In genomic region chr7:94417261-94417660, GRCh38 we compare ENCODE assay signal across 25 cellular contexts. TPM values are rescaled to one million over a fixed set of nuclear protein-coding genes. Genes with fewer than 3 reads are reported as not detected.
DNase-seq lines count a peak whose midpoint lies in the region; TF ChIP-seq lines count a peak whose summit lies in the region.
"Had no signal": no experiment of that assay in that cellular context is flagged by ENCODE, and none has a peak within 500 bp of the region (broad histone marks: within the 10 kb centered on the region; RNA-seq: fewer than 3 reads in every experiment).

No MANE protein-coding gene starts in this region.

- H3K27ac ChIP-seq in ascending aorta (peak overlapping the region; percentile 28 to 79), muscle layer of duodenum (ENCODE audit: low read length) (peak overlapping the region; percentile 10), vagina (peak overlapping the region; percentile 95)
- H3K27ac ChIP-seq in CD8-positive, alpha-beta memory T cell (ENCODE audit: low read depth, low read length): no peak overlapping the region
- H3K27ac ChIP-seq: dorsolateral prefrontal cortex, VCaP had no signal

- DNase-seq in DMS79 treated with DMSO at 0.1 percent for 48 hours (lab: John Stamatoyannopoulos, UW): peak; percentile 18
- DNase-seq in DMS79 (lab: John Stamatoyannopoulos, UW): no peak
- no peak for DNase-seq in ascending aorta (ENCODE audit: low spot score in 2 of 2)
- no peak for DNase-seq in vagina (ENCODE audit: extremely low spot score in 2 of 2)
- DNase-seq in CD8-positive, alpha-beta memory T cell: no peak
- DNase-seq in NCI-H446 (lab: John Stamatoyannopoulos, UW): no peak
- DNase-seq in activated naive CD4-positive, alpha-beta T cell treated with anti-CD3 and anti-CD28 coated beads for 36 hours: no peak
- DNase-seq: activated CD4-positive, alpha-beta T cell treated with anti-CD3 and anti-CD28 coated beads, Interleukin-2, amount 50 U/mL, for 48 hours; C1 segment of cervical spinal cord; dorsolateral prefrontal cortex; heart left ventricle; naive thymus-derived CD8-positive, alpha-beta T cell; NCI-H1436; OCI-M1; SIG-M5; small intestine; stimulated activated CD4-positive, alpha-beta T cell treated with anti-CD3 and anti-CD28 coated beads, Interleukin-4, amount 100 ng/mL, for 24 hours; substantia nigra; T-helper 17 cell had no signal

- POLR2A ChIA-PET in CD8-positive, alpha-beta memory T cell (lab: Charles Lee): no interaction called here

- H3K36me3 Mint-ChIP-seq in CD8-positive, alpha-beta memory T cell: peaks cover 0 to 2% (median 0%) of the 10 kb centered on the region in 3 donors
- no peaks in the 10 kb centered on the region for H3K36me3 Mint-ChIP-seq in activated naive CD4-positive, alpha-beta T cell treated with anti-CD3 and anti-CD28 coated beads for 36 hours (ENCODE audit: low read depth)
- H3K36me3 Mint-ChIP-seq: activated naive CD4-positive, alpha-beta T cell treated with anti-CD3 and anti-CD28 coated beads, Interleukin-2, amount 50 U/mL, for 24 hours; naive thymus-derived CD8-positive, alpha-beta T cell had no signal

- TF ChIP-seq CTCF in ascending aorta (IDR thresholded peaks at IDR 0.05) (no peak), vagina (IDR thresholded peaks at IDR 0.05) (no peak)

- H3K36me3 ChIP-seq in ascending aorta (peaks cover 84 to 97% of the 10 kb centered on the region in 2 donors), muscle layer of duodenum (ENCODE audit: control insufficient read depth in 1 of 2, insufficient read depth in 2 of 2, low read length in 2 of 2) (peaks cover 46 to 83% of the 10 kb centered on the region in 2 donors), vagina (peaks cover 0 to 52% of the 10 kb centered on the region in 2 donors)
- H3K36me3 ChIP-seq in CD8-positive, alpha-beta memory T cell (ENCODE audit: insufficient read depth, low read length): no peaks in the 10 kb centered on the region

- no peaks in the 10 kb centered on the region for H3K9me3 Mint-ChIP-seq in CD8-positive, alpha-beta memory T cell
- H3K9me3 Mint-ChIP-seq in activated naive CD4-positive, alpha-beta T cell treated with anti-CD3 and anti-CD28 coated beads for 36 hours: no peaks in the 10 kb centered on the region
- H3K9me3 Mint-ChIP-seq: activated naive CD4-positive, alpha-beta T cell treated with anti-CD3 and anti-CD28 coated beads, Interleukin-2, amount 50 U/mL, for 24 hours; GM23338; naive thymus-derived CD8-positive, alpha-beta T cell had no signal

- no peak overlapping the region for H3K4me3 ChIP-seq in ascending aorta
- no peak overlapping the region for H3K4me3 ChIP-seq in muscle layer of duodenum (ENCODE audit: low read depth in 1 of 2, low read length in 2 of 2)
- H3K4me3 ChIP-seq in vagina: no peak overlapping the region
- no peak overlapping the region for H3K4me3 ChIP-seq in CD8-positive, alpha-beta memory T cell (ENCODE audit: low read length)
- H3K4me3 ChIP-seq: dorsolateral prefrontal cortex, GM23338, heart left ventricle, lung had no signal

- no peaks in the 10 kb centered on the region for H3K4me1 Mint-ChIP-seq in CD8-positive, alpha-beta memory T cell
- H3K4me1 Mint-ChIP-seq in activated naive CD4-positive, alpha-beta T cell treated with anti-CD3 and anti-CD28 coated beads for 36 hours (ENCODE audit: low read depth): no peaks in the 10 kb centered on the region
- H3K4me1 Mint-ChIP-seq: activated naive CD4-positive, alpha-beta T cell treated with anti-CD3 and anti-CD28 coated beads, Interleukin-2, amount 50 U/mL, for 24 hours; naive thymus-derived CD8-positive, alpha-beta T cell had no signal

- H3K27me3 Mint-ChIP-seq in CD8-positive, alpha-beta memory T cell: peaks cover 5 to 16% of the 10 kb centered on the region in 2 donors
- H3K27me3 Mint-ChIP-seq in activated naive CD4-positive, alpha-beta T cell treated with anti-CD3 and anti-CD28 coated beads for 36 hours (ENCODE audit: low read depth): peaks cover 10% of the 10 kb centered on the region
- H3K27me3 Mint-ChIP-seq: progenitor cell of endocrine pancreas had no signal

- no peaks in the 10 kb centered on the region for H3K9me3 ChIP-seq in ascending aorta
- H3K9me3 ChIP-seq in muscle layer of duodenum (ENCODE audit: control insufficient read depth in 1 of 2, low read length in 2 of 2): no peaks in the 10 kb centered on the region
- H3K9me3 ChIP-seq in vagina: no peaks in the 10 kb centered on the region
- H3K9me3 ChIP-seq in CD8-positive, alpha-beta memory T cell (ENCODE audit: low read length): no peaks in the 10 kb centered on the region
- H3K9me3 ChIP-seq: heart left ventricle had no signal

- intact Hi-C loops in ascending aorta (cut with DNase I): no loop called here
- intact Hi-C loops in vagina (cut with DNase I): no loop called here
- intact Hi-C loops in activated naive CD4-positive, alpha-beta T cell treated with anti-CD3 and anti-CD28 coated beads for 36 hours (cut with micrococcal nuclease): no loop called here

- CTCF ChIA-PET in CD8-positive, alpha-beta memory T cell (lab: Charles Lee): no interaction called here
- CTCF ChIA-PET in activated naive CD4-positive, alpha-beta T cell treated with anti-CD3 and anti-CD28 coated beads for 36 hours (lab: Charles Lee): no interaction called here

- H3K27me3 ChIP-seq in ascending aorta: no peaks in the 10 kb centered on the region
- no peaks in the 10 kb centered on the region for H3K27me3 ChIP-seq in muscle layer of duodenum (ENCODE audit: low read depth, low read length)
- no peaks in the 10 kb centered on the region for H3K27me3 ChIP-seq in vagina
- no peaks in the 10 kb centered on the region for H3K27me3 ChIP-seq in CD8-positive, alpha-beta memory T cell (ENCODE audit: insufficient read depth, low read length, poor library complexity, severe bottlenecking)
- H3K27me3 ChIP-seq: dorsolateral prefrontal cortex, heart left ventricle had no signal

- H3K27ac Mint-ChIP-seq in CD8-positive, alpha-beta memory T cell: no peak overlapping the region
- H3K27ac Mint-ChIP-seq in activated naive CD4-positive, alpha-beta T cell treated with anti-CD3 and anti-CD28 coated beads for 36 hours: no peak overlapping the region
- H3K27ac Mint-ChIP-seq: activated naive CD4-positive, alpha-beta T cell treated with anti-CD3 and anti-CD28 coated beads, Interleukin-2, amount 50 U/mL, for 24 hours; GM23338; naive thymus-derived CD8-positive, alpha-beta T cell; progenitor cell of endocrine pancreas; T-helper 17 cell had no signal

- H3K4me1 ChIP-seq in ascending aorta (peaks cover 2 to 11% of the 10 kb centered on the region in 2 donors), muscle layer of duodenum (ENCODE audit: control insufficient read depth in 1 of 2, insufficient read depth in 2 of 2, low read length in 2 of 2) (no peaks in the 10 kb centered on the region), vagina (peaks cover 46% of the 10 kb centered on the region)
- H3K4me1 ChIP-seq in CD8-positive, alpha-beta memory T cell (ENCODE audit: insufficient read depth, low read length): no peaks in the 10 kb centered on the region

- no peak overlapping the region for H3K4me3 Mint-ChIP-seq in CD8-positive, alpha-beta memory T cell
- H3K4me3 Mint-ChIP-seq in activated naive CD4-positive, alpha-beta T cell treated with anti-CD3 and anti-CD28 coated beads for 36 hours: no peak overlapping the region
- H3K4me3 Mint-ChIP-seq: activated naive CD4-positive, alpha-beta T cell treated with anti-CD3 and anti-CD28 coated beads, Interleukin-2, amount 50 U/mL, for 24 hours; GM23338; naive thymus-derived CD8-positive, alpha-beta T cell; T-helper 17 cell had no signal

- TF ChIP-seq POLR2A in vagina (IDR thresholded peaks at IDR 0.05): no peak

RNA-seq across cellular contexts. Expression of gene COL1A2, which starts 22.6 kb away (rescaled TPM):
- total RNA-seq in ascending aorta: 692 TPM
- total RNA-seq in vagina: 199 TPM
- under 1 TPM; 0.09 to 0.18 TPM for total RNA-seq in CD8-positive, alpha-beta memory T cell
- not detected for polyA plus RNA-seq in CD8-positive, alpha-beta memory T cell
- total RNA-seq in activated naive CD4-positive, alpha-beta T cell treated with anti-CD3 and anti-CD28 coated beads for 36 hours: under 1 TPM; 0.26 to 0.35 TPM
- total RNA-seq: naive thymus-derived CD8-positive, alpha-beta T cell; T-helper 17 cell had no signal
- polyA plus RNA-seq: naive thymus-derived CD8-positive, alpha-beta T cell had no signal

Comparison
In these comparisons a context has a peak if more than half of its experiments do, and no peak if none do; other contexts are left out.
1. RNA of gene COL1A2, which starts 22.6 kb away (total RNA-seq): 692 TPM in ascending aorta (single experiment) and 199 TPM in vagina (single experiment); 0.26 to 0.35 TPM in activated naive CD4-positive, alpha-beta T cell treated with anti-CD3 and anti-CD28 coated beads for 36 hours and 0.09 to 0.18 TPM in CD8-positive, alpha-beta memory T cell; every median in the first group is over 100 times any median in the second.